Comparison of ENCODE assay signal across 7 cellular contexts in the genomic region with DNA sequence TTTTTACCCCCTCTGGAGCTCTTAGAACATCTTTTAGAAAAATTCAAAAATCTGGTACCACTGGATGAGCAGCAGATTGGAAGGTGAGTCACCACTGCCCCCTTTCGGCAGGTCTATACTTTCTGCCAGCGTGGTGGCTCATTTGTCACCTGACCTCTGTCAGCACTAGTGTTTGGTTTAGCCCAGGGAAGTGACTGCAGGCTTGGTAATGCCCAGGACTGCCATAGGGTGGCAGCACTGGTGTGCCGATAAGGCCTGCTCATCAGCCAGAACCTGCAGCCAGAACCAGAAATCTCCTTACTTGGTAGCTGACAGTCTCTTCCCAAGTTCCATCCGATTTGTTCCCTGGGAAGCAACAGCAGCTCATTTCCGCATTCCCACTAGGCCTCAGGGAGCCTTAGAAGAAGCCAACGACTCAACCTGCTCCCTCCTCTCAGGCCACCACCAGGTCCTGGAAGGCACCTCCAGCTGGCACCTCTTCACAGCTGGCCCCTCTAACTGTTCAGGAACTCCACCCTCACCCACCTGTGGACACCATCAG. TPM values are rescaled to one million over a fixed set of nuclear protein-coding genes. Genes with fewer than 3 reads are reported as not detected.
DNase-seq lines count a peak whose midpoint lies in the region; ATAC-seq and TF ChIP-seq lines count a peak whose summit lies in the region.

No MANE protein-coding gene starts in this region.

- H3K4me1 ChIP-seq in right cardiac atrium (ENCODE audit: control insufficient read depth, insufficient read depth, low read length), result peaks cover 4% of the 10 kb centered on the region

- no peak overlapping the region for H3K4me3 ChIP-seq in right cardiac atrium (ENCODE audit: low read length)

- no peak for TF ChIP-seq POLR2A in GM18505 (IDR thresholded peaks at IDR 0.05; ENCODE audit: borderline replicate concordance, extremely low read depth, insufficient read depth, insufficient read length)

- peak overlapping the region; percentile 32 for H3K27ac ChIP-seq in right cardiac atrium (ENCODE audit: low read length)

- H3K27ac Mint-ChIP-seq in T-helper 1 cell treated with Interleukin-12 subunit alpha and Interleukin-12 subunit beta and Interleukin-4 antibody, amounts not matched to agents 30 μg/mL and 1 μg/mL, for 36 hours, result peak overlapping the region; percentile 61

- H3K36me3 Mint-ChIP-seq in T-helper 1 cell treated with Interleukin-12 subunit alpha and Interleukin-12 subunit beta and Interleukin-4 antibody, amounts not matched to agents 30 μg/mL and 1 μg/mL, for 36 hours (ENCODE audit: low read depth), result peaks cover 35% of the 10 kb centered on the region

- H3K9me3 Mint-ChIP-seq in T-helper 1 cell treated with Interleukin-12 subunit alpha and Interleukin-12 subunit beta and Interleukin-4 antibody, amounts not matched to agents 30 μg/mL and 1 μg/mL, for 36 hours, result no peaks in the 10 kb centered on the region

- DNase-seq in NCI-H1694 treated with DMSO at 0.1 percent for 48 hours (lab: John Stamatoyannopoulos, UW) (peak; percentile 87), anterior cingulate cortex (lab: John Stamatoyannopoulos, UW) (peak; percentile 5 to 95 (median 83)), right cardiac atrium (peak; percentile 86 to 93 (median 92)), renal cortical epithelial cell (ENCODE audit: low read depth) (peak; percentile 94)

- no peaks in the 10 kb centered on the region for H3K27me3 ChIP-seq in right cardiac atrium (ENCODE audit: control insufficient read depth, insufficient read depth)

- peaks cover 20% of the 10 kb centered on the region for H3K4me1 Mint-ChIP-seq in T-helper 1 cell treated with Interleukin-12 subunit alpha and Interleukin-12 subunit beta and Interleukin-4 antibody, amounts not matched to agents 30 μg/mL and 1 μg/mL, for 36 hours (ENCODE audit: low read depth)

- no peaks in the 10 kb centered on the region for H3K9me3 ChIP-seq in right cardiac atrium (ENCODE audit: control insufficient read depth, low read length)

- 26% methylated on average over 6 of the region's 6 CpGs for WGBS in right cardiac atrium

- peak; percentile 91 for ATAC-seq in GM18505 (IDR thresholded peaks at IDR 0.05; ENCODE audit: unreplicated experiment)
- ATAC-seq in HG02970 (IDR thresholded peaks at IDR 0.05; ENCODE audit: low FRiP score, unreplicated experiment), result peak; percentile 93
- ATAC-seq in right cardiac atrium, result peak; percentile 92 to 94

- no peak overlapping the region for H3K4me3 Mint-ChIP-seq in T-helper 1 cell treated with Interleukin-12 subunit alpha and Interleukin-12 subunit beta and Interleukin-4 antibody, amounts not matched to agents 30 μg/mL and 1 μg/mL, for 36 hours

- intact Hi-C loops in right cardiac atrium (cut with DNase I), result loop anchor here in 2 of 4 donors (2.0 to 5.0 kb wide), 2 partner anchors 65 to 66 kb away; no protein-coding TSS in a partner anchor

- H3K27me3 Mint-ChIP-seq in T-helper 1 cell treated with Interleukin-12 subunit alpha and Interleukin-12 subunit beta and Interleukin-4 antibody, amounts not matched to agents 30 μg/mL and 1 μg/mL, for 36 hours (ENCODE audit: low read depth), result no peaks in the 10 kb centered on the region

RNA-seq across cellular contexts. Expression of a gene that starts 6.8 kb away (rescaled TPM):
- total RNA-seq in right cardiac atrium, result 10 to 100 TPM; 39.2 to 58.7 (median 40.8) TPM
- polyA plus RNA-seq in right cardiac atrium, result 35.3 TPM
- total RNA-seq in renal cortical epithelial cell, result 40.1 and 46.4 TPM in 2 replicates

RNA-seq across cellular contexts. Expression of a gene that starts 59.9 kb away (rescaled TPM):
- 10 to 100 TPM; 18.0 to 31.4 (median 27.0) TPM for total RNA-seq in right cardiac atrium
- polyA plus RNA-seq in right cardiac atrium, result 28.0 TPM
- not detected in 2 replicates for total RNA-seq in renal cortical epithelial cell

Comparison
In these comparisons a context has a peak if more than half of its experiments do, and no peak if none do; other contexts are left out.
1. RNA of a gene that starts 59.9 kb away (total RNA-seq): 18.0 to 31.4 TPM in right cardiac atrium; not detected in renal cortical epithelial cell; every median in the first group is over 10 times any median in the second.
2. Peak in every context shown above with its lines, with median percentiles within 50 percentile points of each other: ATAC-seq and DNase-seq.